19 cellular contexts compared by ENCODE assay signal in the genomic region with DNA sequence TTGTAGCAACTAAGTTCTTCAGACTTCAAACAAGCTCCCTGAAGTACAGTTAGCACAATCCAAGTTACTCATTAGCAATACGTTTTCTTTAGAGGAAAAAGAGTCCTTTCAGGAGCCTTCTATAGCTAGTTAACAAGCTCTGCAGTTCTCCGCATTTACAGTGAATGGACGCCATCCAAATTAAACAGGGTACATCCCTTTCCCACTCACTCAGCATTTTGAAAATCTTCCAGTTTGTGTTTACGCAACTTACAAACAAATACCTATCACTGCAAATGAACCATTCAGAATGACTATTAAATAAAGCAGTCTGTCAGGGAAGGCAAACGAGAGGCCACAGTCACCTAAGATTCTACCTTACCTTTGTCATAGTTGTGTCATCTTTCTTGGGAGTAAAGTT.
DNase-seq lines count a peak whose midpoint lies in the region; ATAC-seq and TF ChIP-seq lines count a peak whose summit lies in the region.
"Had no signal": no experiment of that assay in that cellular context is flagged by ENCODE, and none has a peak within 500 bp of the region (broad histone marks: within the 10 kb centered on the region; RNA-seq: fewer than 3 reads in every experiment).

No MANE protein-coding gene starts in this region.

- no peaks in the 10 kb centered on the region for H4K20me1 ChIP-seq in osteoblast (ENCODE audit: insufficient read depth, low read length)
- H4K20me1 ChIP-seq: BLaER1 had no signal

- H3K4me3 ChIP-seq in astrocyte of the cerebellum (ENCODE audit: low read depth, low read length) (no peak overlapping the region), fibroblast of villous mesenchyme (ENCODE audit: low read depth, low read length) (no peak overlapping the region), osteoblast (ENCODE audit: insufficient read depth, low read length) (no peak overlapping the region)
- H3K4me3 ChIP-seq: BLaER1, heart left ventricle, SJCRH30, skin epidermis, suprapubic skin had no signal

- POLR2A ChIA-PET in HEK293T (lab: Yijun Ruan, JAX): no interaction called here

- H3K27ac ChIP-seq in osteoblast (ENCODE audit: low read depth, low read length): no peak overlapping the region
- H3K27ac ChIP-seq: BLaER1, heart left ventricle, SJCRH30, skin epidermis, suprapubic skin had no signal

- peaks cover 9% of the 10 kb centered on the region for H3K4me1 ChIP-seq in osteoblast (ENCODE audit: insufficient read depth, low read length)
- H3K4me1 ChIP-seq: BLaER1, heart left ventricle, suprapubic skin had no signal

- CTCF ChIA-PET in HEK293T (lab: Yijun Ruan, JAX): interaction anchor here (0.8 kb wide), 1 partner anchor 28 kb away, joined by 3 read pairs; no protein-coding TSS in a partner anchor

- peak overlapping the region; percentile 39 for H3K4me2 ChIP-seq in osteoblast (ENCODE audit: insufficient read depth, low read length)
- H3K4me2 ChIP-seq: BLaER1 had no signal

- DNase-seq in LHCN-M2 (ENCODE audit: low read depth) (peak; percentile 20), astrocyte of the cerebellum (ENCODE audit: low read depth) (peak; percentile 49), fibroblast of villous mesenchyme (ENCODE audit: low read depth) (peak; percentile 80), osteoblast (ENCODE audit: insufficient read length, low spot score, missing footprints) (no peak), HEK293T (ENCODE audit: extremely low spot score) (no peak), NCI-H2171 treated with DMSO at 0.1 percent for 48 hours (lab: John Stamatoyannopoulos, UW) (no peak)
- no peak for DNase-seq in stimulated activated CD4-positive, alpha-beta T cell treated with anti-CD3 and anti-CD28 coated beads, Interleukin-1b, Interleukin-23, amount 100 ng/mL, for 48 hours
- DNase-seq: heart left ventricle; islet precursor cell; NCI-H187; OCI-M1; SJCRH30; stimulated activated CD4-positive, alpha-beta T cell treated with anti-CD3 and anti-CD28 coated beads, Interleukin-4, amount 100 ng/mL, for 4 hours; stimulated activated CD8-positive, alpha-beta memory T cell treated with anti-CD3 and anti-CD28 coated beads, Interleukin-4, amount 100 ng/mL, for 48 hours; T-helper 2 cell had no signal

- in situ Hi-C loops in astrocyte of the cerebellum (cut with HindIII; ENCODE audit: low sequenced_read_pairs): no loop called here

- H3K36me3 ChIP-seq in osteoblast (ENCODE audit: insufficient read depth, low read length): no peaks in the 10 kb centered on the region
- H3K36me3 ChIP-seq: SJCRH30 had no signal

- no peaks in the 10 kb centered on the region for H3K79me2 ChIP-seq in osteoblast (ENCODE audit: insufficient read depth, low read length)

- H3K27me3 ChIP-seq in osteoblast (ENCODE audit: insufficient read depth, low read length): no peaks in the 10 kb centered on the region
- H3K27me3 ChIP-seq: BLaER1, heart left ventricle, SJCRH30, suprapubic skin had no signal

- no peaks in the 10 kb centered on the region for H3K9me3 ChIP-seq in osteoblast (ENCODE audit: low read depth, low read length)
- H3K9me3 ChIP-seq: BLaER1, heart left ventricle, SJCRH30, suprapubic skin had no signal

- TF ChIP-seq CTCF in astrocyte of the cerebellum (IDR thresholded peaks at IDR 0.05; ENCODE audit: low read depth, low read length, missing control alignments) (no peak), fibroblast of villous mesenchyme (IDR thresholded peaks at IDR 0.05; ENCODE audit: insufficient read depth, low read depth, low read length) (no peak), osteoblast (IDR thresholded peaks at IDR 0.05; ENCODE audit: extremely low read depth, low read depth, low read length) (no peak)

- H2AFZ ChIP-seq in osteoblast (ENCODE audit: low read length): no peak overlapping the region

- no peak for ATAC-seq in GM19324 (IDR thresholded peaks at IDR 0.05; ENCODE audit: low FRiP score, unreplicated experiment)
- ATAC-seq: heart left ventricle had no signal

TF ChIP-seq in HEK293T, 16 proteins besides CTCF, POLR2A, EP300 and RAD21:
- TF ChIP-seq L3MBTL2 (conservative IDR thresholded peaks at IDR 0.05): no peak
TF ChIP-seq in HEK293T: peak in this region for 0.

Comparison
In these comparisons a context has a peak if more than half of its experiments do, and no peak if none do; other contexts are left out.
1. DNase-seq: peak in LHCN-M2 (single experiment), astrocyte of the cerebellum (single experiment) and fibroblast of villous mesenchyme (single experiment); none in osteoblast (single experiment), HEK293T (single experiment), stimulated activated CD4-positive, alpha-beta T cell treated with anti-CD3 and anti-CD28 coated beads, Interleukin-1b, Interleukin-23, amount 100 ng/mL, for 48 hours (single experiment) and NCI-H2171 treated with DMSO at 0.1 percent for 48 hours (single experiment).